ENCODE assay signal across 8 cellular contexts in genomic region chr4:15232725-15233597, GRCh38.
DNase-seq lines count a peak whose midpoint lies in the region; ATAC-seq lines count a peak whose summit lies in the region.

No MANE protein-coding gene starts in this region.

- H3K4me3 ChIP-seq in H7 (ENCODE audit: insufficient read depth, low read depth, low read length): no peak overlapping the region

- peak; percentile 15 for DNase-seq in NCI-H2029 (lab: John Stamatoyannopoulos, UW)
- DNase-seq in cerebellum (ENCODE audit: low spot score): peak; percentile 83
- DNase-seq in myocyte (ENCODE audit: low read depth): peak; percentile 74
- no peak for DNase-seq in effector CD8-positive, alpha-beta T cell (lab: John Stamatoyannopoulos, UW)
- no peak for DNase-seq in H7

- no peaks in the 10 kb centered on the region for H3K27me3 ChIP-seq in H7 (ENCODE audit: control insufficient read depth, insufficient read depth, low read length)

- ATAC-seq in GM19043 (IDR thresholded peaks at IDR 0.05; ENCODE audit: low read depth, unreplicated experiment) (peak; percentile 23), HG02970 (IDR thresholded peaks at IDR 0.05; ENCODE audit: low FRiP score, unreplicated experiment) (no peak), GM21717 (IDR thresholded peaks at IDR 0.05; ENCODE audit: unreplicated experiment) (no peak)

- no peaks in the 10 kb centered on the region for H3K36me3 ChIP-seq in H7 (replicated peaks; ENCODE audit: control insufficient read depth, insufficient read depth, low read length)

Comparison
In these comparisons a context has a peak if more than half of its experiments do, and no peak if none do; other contexts are left out.
1. DNase-seq: peak in NCI-H2029 (single experiment), cerebellum (single experiment) and myocyte (single experiment); none in effector CD8-positive, alpha-beta T cell (single experiment) and H7 (single experiment).